ENCODE assay signal across 28 cellular contexts in genomic region chr9:134638503-134639090, GRCh38. TPM values are rescaled to one million over a fixed set of nuclear protein-coding genes. Genes with fewer than 3 reads are reported as not detected.
"Had no signal": no experiment of that assay in that cellular context is flagged by ENCODE, and none has a peak within 500 bp of the region (broad histone marks: within the 10 kb centered on the region; RNA-seq: fewer than 3 reads in every experiment).

No MANE protein-coding gene starts in this region.

- H3K27me3 ChIP-seq: foreskin keratinocyte, gastroesophageal sphincter, pancreas, sigmoid colon, thyroid gland had no signal

- H3K4me3 Mint-ChIP-seq: immature natural killer cell; mesothelial cell of epicardium; nephron progenitor cell; stimulated activated effector memory CD8-positive, alpha-beta T cell treated with anti-CD3 and anti-CD28 coated beads, Interleukin-12 subunit alpha, Interleukin-12 subunit beta, amount 100 ng/mL, for 72 hours; type B pancreatic cell had no signal

- H3K9me3 Mint-ChIP-seq: immature natural killer cell; mesothelial cell of epicardium; naive B cell; nephron progenitor cell; stimulated activated effector memory CD8-positive, alpha-beta T cell treated with anti-CD3 and anti-CD28 coated beads, Interleukin-12 subunit alpha, Interleukin-12 subunit beta, amount 100 ng/mL, for 72 hours; type B pancreatic cell had no signal

- H3K4me3 ChIP-seq: coronary artery, esophagus muscularis mucosa, gastroesophageal sphincter, heart right ventricle, left ventricle myocardium inferior, lower lobe of right lung, mucosa of descending colon, pancreas, right atrium auricular region, sigmoid colon, stomach, thyroid gland had no signal

- H3K9me3 ChIP-seq: esophagus muscularis mucosa, gastroesophageal sphincter, heart right ventricle, left ventricle myocardium inferior, lower lobe of right lung, mucosa of descending colon, pancreas, right atrium auricular region, sigmoid colon, stomach, thyroid gland had no signal

- DNase-seq: effector memory CD4-positive, alpha-beta T cell; foreskin keratinocyte; heart right ventricle; hippocampal formation; immature natural killer cell; kidney glomerular epithelial cell; left colon; left ventricle myocardium inferior; naive B cell; nephron progenitor cell; occipital lobe; sigmoid colon; stimulated activated CD4-positive, alpha-beta T cell treated with anti-CD3 and anti-CD28 coated beads, Interleukin-2, amount 100 ng/mL, for 24 hours; stimulated activated CD4-positive, alpha-beta T cell treated with anti-CD3 and anti-CD28 coated beads, Interleukin-4, amount 100 ng/mL, for 24 hours; stimulated activated naive CD4-positive, alpha-beta T cell treated with Interleukin-2 at 50 U/mL for 16 hours; stomach had no signal

- H3K27ac Mint-ChIP-seq: mesothelial cell of epicardium; naive B cell; nephron progenitor cell; stimulated activated effector memory CD8-positive, alpha-beta T cell treated with anti-CD3 and anti-CD28 coated beads, Interleukin-12 subunit alpha, Interleukin-12 subunit beta, amount 100 ng/mL, for 72 hours; type B pancreatic cell had no signal

- H3K27ac ChIP-seq: coronary artery, esophagus muscularis mucosa, foreskin keratinocyte, heart right ventricle, left ventricle myocardium inferior, lower lobe of right lung, pancreas, right atrium auricular region, stomach, thyroid gland had no signal

- H3K36me3 Mint-ChIP-seq: immature natural killer cell; mesothelial cell of epicardium; naive B cell; stimulated activated effector memory CD8-positive, alpha-beta T cell treated with anti-CD3 and anti-CD28 coated beads, Interleukin-12 subunit alpha, Interleukin-12 subunit beta, amount 100 ng/mL, for 72 hours; type B pancreatic cell had no signal

- H3K4me1 ChIP-seq: pancreas had no signal

- ATAC-seq: foreskin keratinocyte; gastroesophageal sphincter; heart right ventricle; left colon; lower lobe of right lung; mucosa of descending colon; pancreas; stimulated activated effector memory CD8-positive, alpha-beta T cell treated with anti-CD3 and anti-CD28 coated beads, Interleukin-12 subunit alpha, Interleukin-12 subunit beta, amount 100 ng/mL, for 72 hours had no signal

- FAIRE-seq: endothelial cell of umbilical vein, pancreas had no signal

- H3K36me3 ChIP-seq: esophagus muscularis mucosa, gastroesophageal sphincter, heart right ventricle, left ventricle myocardium inferior, lower lobe of right lung, pancreas, right atrium auricular region, sigmoid colon, stomach, thyroid gland had no signal

RNA-seq across cellular contexts. Expression of gene COL5A1, which starts 3.0 kb away (rescaled TPM):
- polyA plus RNA-seq: immature natural killer cell had no signal
